In the genomic region with DNA sequence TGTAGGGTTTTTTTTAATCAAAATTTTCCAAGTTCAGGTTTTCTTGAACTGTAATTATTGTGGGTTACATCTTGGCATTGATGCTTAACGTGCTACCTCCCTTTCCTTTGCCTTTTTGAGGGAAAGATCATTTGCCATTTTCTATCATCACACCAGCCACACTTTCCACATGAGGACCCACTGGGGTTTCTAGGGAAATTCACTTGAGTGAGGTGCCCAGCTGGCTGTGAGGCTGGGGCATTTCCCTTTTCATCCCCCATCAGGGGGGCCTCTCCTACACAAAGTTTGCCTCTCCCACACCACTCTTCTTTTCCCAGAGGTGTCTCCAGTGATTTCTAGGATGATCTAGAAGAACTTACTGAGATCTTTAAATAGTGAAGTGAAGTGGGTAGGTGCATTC, we compare ENCODE assay signal across 25 cellular contexts.
DNase-seq lines count a peak whose midpoint lies in the region; ATAC-seq, FAIRE-seq and TF ChIP-seq lines count a peak whose summit lies in the region.
"Had no signal": no experiment of that assay in that cellular context is flagged by ENCODE, and none has a peak within 500 bp of the region (broad histone marks: within the 10 kb centered on the region; RNA-seq: fewer than 3 reads in every experiment).

No MANE protein-coding gene starts in this region.

- no peaks in the 10 kb centered on the region for H3K36me3 ChIP-seq in H7 (replicated peaks; ENCODE audit: control insufficient read depth, insufficient read depth, low read length)
- no peaks in the 10 kb centered on the region for H3K36me3 ChIP-seq in MM.1S (replicated peaks; ENCODE audit: insufficient read depth, low read length)
- no peaks in the 10 kb centered on the region for H3K36me3 ChIP-seq in small intestine (ENCODE audit: control insufficient read depth in 2 of 2, insufficient read depth in 2 of 2, low read length in 2 of 2)
- H3K36me3 ChIP-seq: right lobe of liver had no signal

- no peak overlapping the region for H3K9ac ChIP-seq in MM.1S (ENCODE audit: low read length)

- no peak for DNase-seq in GM12892 (ENCODE audit: insufficient read length)
- DNase-seq in chondrocyte (ENCODE audit: low spot score), result no peak
- DNase-seq in H7, result no peak
- DNase-seq in NCI-H226, result no peak
- no peak for DNase-seq in MM.1S
- DNase-seq in small intestine, result no peak
- DNase-seq: activated CD4-positive, alpha-beta T cell treated with anti-CD3 and anti-CD28 coated beads, Interleukin-2, amount 10 ng/mL, durations not matched to agents 7 days and 5 days; activated CD8-positive, alpha-beta memory T cell treated with anti-CD3 and anti-CD28 coated beads, Interleukin-2, amount 50 U/mL, for 4 hours; activated effector memory CD4-positive, alpha-beta T cell treated with anti-CD3 and anti-CD28 coated beads, Interleukin-2, amount 50 U/mL, for 16 hours; endodermal cell; glutamatergic neuron; left cardiac atrium; NCI-H146; NCI-H2171 treated with DMSO at 0.1 percent for 48 hours; NCI-H748 treated with DMSO at 0.1 percent for 48 hours; right lobe of liver; SHP77 treated with DMSO at 0.1 percent for 48 hours; T-helper 1 cell; testis had no signal

- H3K27me3 ChIP-seq in H7 (ENCODE audit: control insufficient read depth, insufficient read depth, low read length) (no peaks in the 10 kb centered on the region), MM.1S (replicated peaks; ENCODE audit: insufficient read depth, low read length) (no peaks in the 10 kb centered on the region), small intestine (ENCODE audit: control insufficient read depth in 2 of 2, insufficient read depth in 2 of 2, low read length in 2 of 2) (no peaks in the 10 kb centered on the region)
- H3K27me3 ChIP-seq: right lobe of liver, testis had no signal

- peak overlapping the region; percentile 87 for H3K27ac Mint-ChIP-seq in chondrocyte (ENCODE audit: unreplicated experiment)
- H3K27ac Mint-ChIP-seq: activated CD4-positive, alpha-beta T cell treated with anti-CD3 and anti-CD28 coated beads, Interleukin-2, amount 10 ng/mL, durations not matched to agents 7 days and 5 days; endodermal cell; natural killer cell treated with Interleukin-12 subunit alpha and Interleukin-12 subunit beta and Interleukin-15 and Interleukin-18, amount 100 ng/mL, for 72 hours had no signal

- H3K79me2 ChIP-seq in MM.1S (ENCODE audit: low read length), result no peaks in the 10 kb centered on the region

- no peak overlapping the region for H2AFZ ChIP-seq in MM.1S (ENCODE audit: low read length)

- TF ChIP-seq CTCF in chondrocyte (IDR thresholded peaks at IDR 0.05) (no peak), MM.1S (IDR thresholded peaks at IDR 0.05; ENCODE audit: low read length) (no peak)

- H3K9me3 ChIP-seq in MM.1S (replicated peaks; ENCODE audit: insufficient read depth, low read length) (no peaks in the 10 kb centered on the region), small intestine (ENCODE audit: control insufficient read depth, low read depth) (no peaks in the 10 kb centered on the region)
- H3K9me3 ChIP-seq: right lobe of liver, testis had no signal

- ATAC-seq in GM21447 (IDR thresholded peaks at IDR 0.05; ENCODE audit: unreplicated experiment) (peak; percentile 34), HG02973 (IDR thresholded peaks at IDR 0.05; ENCODE audit: unreplicated experiment) (peak; percentile 28)
- ATAC-seq: natural killer cell treated with Interleukin-12 subunit alpha and Interleukin-12 subunit beta and Interleukin-15 and Interleukin-18, amount 100 ng/mL, for 72 hours; right lobe of liver had no signal

- H3K4me2 ChIP-seq in MM.1S (ENCODE audit: low read depth, low read length), result no peak overlapping the region

- peaks cover 2% of the 10 kb centered on the region for H3K9me3 Mint-ChIP-seq in chondrocyte (ENCODE audit: low read depth)
- H3K9me3 Mint-ChIP-seq: endodermal cell had no signal

- H3K36me3 Mint-ChIP-seq in chondrocyte (ENCODE audit: low read depth), result no peaks in the 10 kb centered on the region
- H3K36me3 Mint-ChIP-seq: natural killer cell treated with Interleukin-12 subunit alpha and Interleukin-12 subunit beta and Interleukin-15 and Interleukin-18, amount 100 ng/mL, for 72 hours had no signal

- peak; percentile 70 for FAIRE-seq in GM12892 (lab: Jason Lieb, UNC)
- no peak for FAIRE-seq in small intestine (lab: Jason Lieb, UNC)
- FAIRE-seq: G401.6 had no signal

- H3F3A ChIP-seq in MM.1S (ENCODE audit: insufficient read depth, low read length), result peaks cover 5% of the 10 kb centered on the region; the same call in 1 of the 2 replicates

- no peaks in the 10 kb centered on the region for H3K27me3 Mint-ChIP-seq in chondrocyte (ENCODE audit: low read depth)
- H3K27me3 Mint-ChIP-seq: activated CD4-positive, alpha-beta T cell treated with anti-CD3 and anti-CD28 coated beads, Interleukin-2, amount 10 ng/mL, durations not matched to agents 7 days and 5 days; natural killer cell treated with Interleukin-12 subunit alpha and Interleukin-12 subunit beta and Interleukin-15 and Interleukin-18, amount 100 ng/mL, for 72 hours had no signal

- no peak overlapping the region for H3K4me3 Mint-ChIP-seq in chondrocyte (ENCODE audit: unreplicated experiment)
- H3K4me3 Mint-ChIP-seq: activated CD4-positive, alpha-beta T cell treated with anti-CD3 and anti-CD28 coated beads, Interleukin-2, amount 10 ng/mL, durations not matched to agents 7 days and 5 days; endodermal cell; natural killer cell treated with Interleukin-12 subunit alpha and Interleukin-12 subunit beta and Interleukin-15 and Interleukin-18, amount 100 ng/mL, for 72 hours had no signal

- no peak overlapping the region for H3K4me3 ChIP-seq in H7 (ENCODE audit: insufficient read depth, low read depth, low read length)
- no peak overlapping the region for H3K4me3 ChIP-seq in MM.1S (ENCODE audit: low read length)
- no peak overlapping the region for H3K4me3 ChIP-seq in small intestine (ENCODE audit: low read depth in 1 of 2, low read length in 2 of 2)
- H3K4me3 ChIP-seq: coronary artery, right lobe of liver, testis had no signal

- H3K4me1 Mint-ChIP-seq in chondrocyte (ENCODE audit: low read depth), result peaks cover 38% of the 10 kb centered on the region
- H3K4me1 Mint-ChIP-seq: activated CD4-positive, alpha-beta T cell treated with anti-CD3 and anti-CD28 coated beads, Interleukin-2, amount 10 ng/mL, durations not matched to agents 7 days and 5 days had no signal

- H3K9me2 ChIP-seq in MM.1S (replicated peaks; ENCODE audit: insufficient read depth, low read length), result no peaks in the 10 kb centered on the region

- H3K4me1 ChIP-seq in MM.1S (ENCODE audit: low read length) (0 out of 2 replicates have a peak, but pooled peaks cover 6% of the 10 kb centered on the region), small intestine (ENCODE audit: control insufficient read depth in 2 of 2, insufficient read depth in 1 of 2, low read depth in 1 of 2, low read length in 1 of 2) (no peaks in the 10 kb centered on the region)
- H3K4me1 ChIP-seq: right lobe of liver, testis had no signal

- 64 to 70% (median 70%) methylated on average over 1 of the region's 1 CpG for WGBS in small intestine, 3 donors

- no peak overlapping the region for H3K27ac ChIP-seq in MM.1S (ENCODE audit: low read length)
- H3K27ac ChIP-seq in small intestine (ENCODE audit: low read depth in 1 of 2, low read length in 1 of 2), result no peak overlapping the region
- H3K27ac ChIP-seq: C4-2B, coronary artery, right lobe of liver, testis had no signal

- H4K20me1 ChIP-seq in MM.1S (ENCODE audit: insufficient read depth, low read length), result no peaks in the 10 kb centered on the region

- no peak for TF ChIP-seq POLR2A in GM12892 (IDR thresholded peaks at IDR 0.05; ENCODE audit: low read depth, low read length)
